18 cellular contexts compared by ENCODE assay signal in genomic region chr11:46069595-46069994, GRCh38. TPM values are rescaled to one million over a fixed set of nuclear protein-coding genes. Genes with fewer than 3 reads are reported as not detected.
DNase-seq lines count a peak whose midpoint lies in the region; ATAC-seq and FAIRE-seq lines count a peak whose summit lies in the region.
"Had no signal": no experiment of that assay in that cellular context is flagged by ENCODE, and none has a peak within 500 bp of the region (broad histone marks: within the 10 kb centered on the region; RNA-seq: fewer than 3 reads in every experiment).

No MANE protein-coding gene starts in this region.

- 91 to 94% (median 93%) methylated on average over 3 of the region's 3 CpGs for WGBS in small intestine, 3 donors

- no peaks in the 10 kb centered on the region for H3K27me3 Mint-ChIP-seq in activated T-cell treated with anti-CD3 and anti-CD28 coated beads, Interleukin-2, amount 50 U/mL, for 72 hours (ENCODE audit: low read depth)
- no peaks in the 10 kb centered on the region for H3K27me3 Mint-ChIP-seq in activated T-cell treated with anti-CD3 and anti-CD28 coated beads, Interleukin-2, amount 50 U/mL, for 24 hours
- H3K27me3 Mint-ChIP-seq in activated T-helper 17 cell treated with anti-CD3 and anti-CD28 coated beads, Interleukin-2, amount 50 U/mL, for 72 hours: no peaks in the 10 kb centered on the region
- H3K27me3 Mint-ChIP-seq: CD4-positive, alpha-beta memory T cell had no signal

- H3K4me3 ChIP-seq in small intestine (ENCODE audit: low read depth in 1 of 2, low read length in 2 of 2): no peak overlapping the region

- peaks cover 24% of the 10 kb centered on the region for H3K4me1 Mint-ChIP-seq in activated T-cell treated with anti-CD3 and anti-CD28 coated beads, Interleukin-2, amount 50 U/mL, for 72 hours (ENCODE audit: low read depth)
- peaks cover 11% of the 10 kb centered on the region for H3K4me1 Mint-ChIP-seq in activated T-cell treated with anti-CD3 and anti-CD28 coated beads, Interleukin-2, amount 50 U/mL, for 24 hours (ENCODE audit: low read depth)
- H3K4me1 Mint-ChIP-seq in activated T-helper 17 cell treated with anti-CD3 and anti-CD28 coated beads, Interleukin-2, amount 50 U/mL, for 72 hours: peaks cover 11% of the 10 kb centered on the region

- H3K9me3 Mint-ChIP-seq in activated T-cell treated with anti-CD3 and anti-CD28 coated beads, Interleukin-2, amount 50 U/mL, for 72 hours: no peaks in the 10 kb centered on the region
- H3K9me3 Mint-ChIP-seq in activated T-cell treated with anti-CD3 and anti-CD28 coated beads, Interleukin-2, amount 50 U/mL, for 24 hours: no peaks in the 10 kb centered on the region
- no peaks in the 10 kb centered on the region for H3K9me3 Mint-ChIP-seq in activated T-helper 17 cell treated with anti-CD3 and anti-CD28 coated beads, Interleukin-2, amount 50 U/mL, for 72 hours
- H3K9me3 Mint-ChIP-seq: CD4-positive, alpha-beta memory T cell had no signal

- peak overlapping the region in 1 of 2 donors; percentile 14 for H3K4me3 Mint-ChIP-seq in activated T-cell treated with anti-CD3 and anti-CD28 coated beads, Interleukin-2, amount 50 U/mL, for 72 hours
- no peak overlapping the region for H3K4me3 Mint-ChIP-seq in activated T-cell treated with anti-CD3 and anti-CD28 coated beads, Interleukin-2, amount 50 U/mL, for 24 hours
- H3K4me3 Mint-ChIP-seq in activated T-helper 17 cell treated with anti-CD3 and anti-CD28 coated beads, Interleukin-2, amount 50 U/mL, for 72 hours: no peak overlapping the region
- H3K4me3 Mint-ChIP-seq: CD4-positive, alpha-beta memory T cell had no signal

- H3K36me3 ChIP-seq in small intestine (ENCODE audit: control insufficient read depth in 2 of 2, insufficient read depth in 2 of 2, low read length in 2 of 2): peaks cover 0 to 3% of the 10 kb centered on the region in 2 donors

- FAIRE-seq in small intestine (lab: Jason Lieb, UNC): peak; percentile 19
- FAIRE-seq: GM12891, GM18507 had no signal

- H3K27ac ChIP-seq in small intestine (ENCODE audit: low read depth in 1 of 2, low read length in 1 of 2): no peak overlapping the region

- no peaks in the 10 kb centered on the region for H3K4me1 ChIP-seq in small intestine (ENCODE audit: control insufficient read depth in 2 of 2, insufficient read depth in 1 of 2, low read depth in 1 of 2, low read length in 1 of 2)

- no peaks in the 10 kb centered on the region for H3K27me3 ChIP-seq in small intestine (ENCODE audit: control insufficient read depth in 2 of 2, insufficient read depth in 2 of 2, low read length in 2 of 2)

- no peak for DNase-seq in activated T-cell treated with anti-CD3 and anti-CD28 coated beads, Interleukin-2, amount 50 U/mL, for 72 hours
- DNase-seq in activated T-cell treated with anti-CD3 and anti-CD28 coated beads, Interleukin-2, amount 50 U/mL, for 24 hours: no peak
- DNase-seq in small intestine (no peak), NCI-H774 (lab: John Stamatoyannopoulos, UW) (no peak)
- DNase-seq: C1 segment of cervical spinal cord; Calu3; CD4-positive, alpha-beta memory T cell; COR-L47; DMS53; DMS79 treated with DMSO at 0.1 percent for 48 hours; GF-D8; GOT3; H7; HCEC 1CT had no signal

- peak; percentile 27 to 78 for ATAC-seq in activated T-cell treated with anti-CD3 and anti-CD28 coated beads, Interleukin-2, amount 50 U/mL, for 72 hours (replicated peaks in 1 of 2)
- peak; percentile 75 for ATAC-seq in activated T-helper 17 cell treated with anti-CD3 and anti-CD28 coated beads, Interleukin-2, amount 50 U/mL, for 72 hours (replicated peaks)
- ATAC-seq in GM19324 (IDR thresholded peaks at IDR 0.05; ENCODE audit: low FRiP score, unreplicated experiment): no peak

- H3K27ac Mint-ChIP-seq in activated T-cell treated with anti-CD3 and anti-CD28 coated beads, Interleukin-2, amount 50 U/mL, for 72 hours: peak overlapping the region; percentile 33
- no peak overlapping the region for H3K27ac Mint-ChIP-seq in activated T-cell treated with anti-CD3 and anti-CD28 coated beads, Interleukin-2, amount 50 U/mL, for 24 hours
- H3K27ac Mint-ChIP-seq in activated T-helper 17 cell treated with anti-CD3 and anti-CD28 coated beads, Interleukin-2, amount 50 U/mL, for 72 hours: no peak overlapping the region
- H3K27ac Mint-ChIP-seq: CD4-positive, alpha-beta memory T cell had no signal

- peaks cover 0 to 18% of the 10 kb centered on the region in 2 donors for H3K36me3 Mint-ChIP-seq in activated T-cell treated with anti-CD3 and anti-CD28 coated beads, Interleukin-2, amount 50 U/mL, for 72 hours (ENCODE audit: insufficient read depth in 2 of 2)
- peaks cover 58% of the 10 kb centered on the region for H3K36me3 Mint-ChIP-seq in activated T-cell treated with anti-CD3 and anti-CD28 coated beads, Interleukin-2, amount 50 U/mL, for 24 hours (ENCODE audit: low read depth)
- H3K36me3 Mint-ChIP-seq in activated T-helper 17 cell treated with anti-CD3 and anti-CD28 coated beads, Interleukin-2, amount 50 U/mL, for 72 hours (ENCODE audit: low read depth): peaks cover 90% of the 10 kb centered on the region

- H3K9me3 ChIP-seq in small intestine (ENCODE audit: control insufficient read depth, low read depth): no peaks in the 10 kb centered on the region

RNA-seq across cellular contexts. Expression of gene PHF21A, which starts 51.7 kb away (rescaled TPM):
- 10 to 100 TPM; 69.2 to 70.2 TPM for total RNA-seq in activated T-cell treated with anti-CD3 and anti-CD28 coated beads, Interleukin-2, amount 50 U/mL, for 72 hours
- 10 to 100 TPM; 33.5 to 91.7 TPM for total RNA-seq in activated T-helper 17 cell treated with anti-CD3 and anti-CD28 coated beads, Interleukin-2, amount 50 U/mL, for 72 hours
- 10 to 100 TPM in 1 of 3 donors, 1 to 10 TPM in 2; 4.9 to 10.5 (median 4.9) TPM for polyA plus RNA-seq in small intestine
